15 cellular contexts compared by ENCODE assay signal in the genomic region with DNA sequence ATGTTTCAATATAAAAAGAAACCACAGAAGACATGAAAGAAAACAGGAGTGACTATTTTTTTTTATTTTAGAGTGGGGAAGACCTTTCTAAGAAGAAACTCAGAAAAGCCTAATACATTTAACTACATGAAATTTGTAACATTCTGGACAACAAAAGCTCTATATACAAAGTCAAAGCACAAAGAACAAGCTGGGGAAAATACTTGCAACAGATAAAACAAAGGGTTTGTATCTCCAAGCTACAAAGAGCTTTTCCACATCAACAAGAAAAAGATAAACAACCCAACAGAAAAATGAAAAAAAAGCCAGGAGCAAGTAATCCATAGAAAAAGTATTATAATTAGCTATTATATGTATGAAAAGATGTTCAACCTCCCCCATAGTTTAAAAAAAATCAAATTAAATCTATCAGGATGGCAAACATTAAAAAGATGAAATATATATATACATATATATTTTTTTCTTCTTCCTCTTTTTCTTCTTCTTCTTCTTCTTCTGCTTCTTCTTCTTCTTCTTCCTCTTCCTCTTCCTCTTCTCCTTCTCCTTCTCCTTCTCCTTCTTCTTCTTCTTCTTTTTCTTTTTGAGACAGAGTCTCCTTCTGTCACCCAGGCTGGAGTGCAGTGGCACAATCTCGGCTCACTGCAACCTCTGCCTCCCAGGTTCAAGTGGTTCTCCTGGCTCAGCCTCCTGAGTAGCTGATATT. TPM values are rescaled to one million over a fixed set of nuclear protein-coding genes. Genes with fewer than 3 reads are reported as not detected.
DNase-seq lines count a peak whose midpoint lies in the region; ATAC-seq and TF ChIP-seq lines count a peak whose summit lies in the region.
"Had no signal": no experiment of that assay in that cellular context is flagged by ENCODE, and none has a peak within 500 bp of the region (broad histone marks: within the 10 kb centered on the region; RNA-seq: fewer than 3 reads in every experiment).

No MANE protein-coding gene starts in this region.

- ATAC-seq in Panc1 (no peak), GM19455 (IDR thresholded peaks at IDR 0.05; ENCODE audit: unreplicated experiment) (no peak)
- ATAC-seq: HepG2 had no signal

- intact Hi-C loops in Panc1 (cut with micrococcal nuclease; ENCODE audit: unreplicated experiment) (no loop called here), dorsolateral prefrontal cortex (cut with DNase I) (no loop called here)

- H3K4me3 ChIP-seq in BLaER1 treated with 17β-estradiol and CSF1 and Interleukin-3, amounts not matched to agents 10 nM and 100 nM = no peak overlapping the region
- H3K4me3 ChIP-seq in Panc1 (ENCODE audit: low read depth in 2 of 2, low read length in 2 of 2) (no peak overlapping the region), dorsolateral prefrontal cortex (peak overlapping the region in 2 of 59 donors; percentile 5 to 13), neutrophil (ENCODE audit: low read depth in 1 of 2, low read length in 1 of 2) (no peak overlapping the region)
- H3K4me3 ChIP-seq: SJSA1 had no signal

- POLR2A ChIA-PET in Panc1 (lab: Charles Lee) = no interaction called here

- peak overlapping the region in 9 of 11 experiments; percentile 95 to 100 (median 98); a peak in 19 of 22 replicates for H3K27ac ChIP-seq in BLaER1 treated with 17β-estradiol and CSF1 and Interleukin-3, amounts not matched to agents 10 nM and 100 nM
- H3K27ac ChIP-seq in Panc1 (ENCODE audit: low read length) = peak overlapping the region; percentile 98; the same call in 1 of the 2 replicates
- peak overlapping the region in 57 of 59 donors; percentile 3 to 98 (median 84) for H3K27ac ChIP-seq in dorsolateral prefrontal cortex
- peak overlapping the region; percentile 47 for H3K27ac ChIP-seq in neutrophil
- H3K27ac ChIP-seq: SJSA1 had no signal

- peak overlapping the region; percentile 76 to 93 (median 87); a peak in 21 of 22 replicates for H3K4me2 ChIP-seq in BLaER1 treated with 17β-estradiol and CSF1 and Interleukin-3, amounts not matched to agents 10 nM and 100 nM

- in situ Hi-C loops in Panc1 (cut with HindIII; ENCODE audit: low pct_unique_long_range_greater_than_20kb, low sequenced_read_pairs) = no loop called here

- peaks cover 0 to 8% (median 0%) of the 10 kb centered on the region in 11 experiments; a peak in 6 of 22 replicates for H3K9me3 ChIP-seq in BLaER1 treated with 17β-estradiol and CSF1 and Interleukin-3, amounts not matched to agents 10 nM and 100 nM (replicated peaks in 1 of 11)
- H3K9me3 ChIP-seq in Panc1 (ENCODE audit: control insufficient read depth, insufficient read depth, low read depth, low read length) = peaks cover 3% of the 10 kb centered on the region; the same call in 1 of the 2 replicates
- no peaks in the 10 kb centered on the region for H3K9me3 ChIP-seq in neutrophil

- TF ChIP-seq CTCF in Panc1 (IDR thresholded peaks at IDR 0.05) (no peak), dorsolateral prefrontal cortex (IDR thresholded peaks at IDR 0.05 in 54 of 56, conservative IDR thresholded peaks at IDR 0.05 in 2 of 56; ENCODE audit: low read depth in 1 of 56, partially characterized antibody in 56 of 56) (peak in 1 of 56 donors; percentile 23), neutrophil (IDR thresholded peaks at IDR 0.05) (no peak)

- BruUV-seq in Panc1 (replicated peaks; lab: Mats Ljungman, UMichigan) = no TSS peak

- no peak for DNase-seq in Panc1 (ENCODE audit: low read depth, low spot score)
- no peak for DNase-seq in dorsolateral prefrontal cortex
- no peak for DNase-seq in COR-L47 (lab: John Stamatoyannopoulos, UW)
- DNase-seq in C1 segment of cervical spinal cord (lab: John Stamatoyannopoulos, UW) = no peak
- DNase-seq: AML-193; CD8-positive, alpha-beta memory T cell; MM.1S; NCI-H1436; NCI-H2081; RPMI8226 had no signal

- H4K20me1 ChIP-seq in BLaER1 treated with 17β-estradiol and CSF1 and Interleukin-3, amounts not matched to agents 10 nM and 100 nM = no peaks in the 10 kb centered on the region

- CTCF ChIA-PET in Panc1 (lab: Charles Lee) = interaction anchor here (0.7 kb wide), 1 partner anchor 110 kb away, joined by 3 read pairs; no protein-coding TSS in a partner anchor

- H3K4me1 ChIP-seq in BLaER1 treated with 17β-estradiol and CSF1 and Interleukin-3, amounts not matched to agents 10 nM and 100 nM = peaks cover 71 to 92% (median 85%) of the 10 kb centered on the region in 10 experiments
- H3K4me1 ChIP-seq in Panc1 (ENCODE audit: control insufficient read depth, insufficient read depth, low read length) = peaks cover 23% of the 10 kb centered on the region
- peaks cover 58 to 61% of the 10 kb centered on the region in 2 experiments for H3K4me1 ChIP-seq in neutrophil (ENCODE audit: control insufficient read depth in 1 of 2, insufficient read depth in 1 of 2, low read depth in 1 of 2, low read length in 1 of 2)

- H3K27me3 ChIP-seq in BLaER1 treated with 17β-estradiol and CSF1 and Interleukin-3, amounts not matched to agents 10 nM and 100 nM = no peaks in the 10 kb centered on the region; a peak in 1 of 22 replicates
- H3K27me3 ChIP-seq in Panc1 (ENCODE audit: control insufficient read depth, insufficient read depth, low read length) = no peaks in the 10 kb centered on the region
- no peaks in the 10 kb centered on the region for H3K27me3 ChIP-seq in dorsolateral prefrontal cortex
- H3K27me3 ChIP-seq in neutrophil = no peaks in the 10 kb centered on the region
- H3K27me3 ChIP-seq: SJSA1 had no signal

- peak overlapping the region in 8 of 11 experiments; percentile 85 to 94 (median 88); a peak in 15 of 22 replicates for H3K9ac ChIP-seq in BLaER1 treated with 17β-estradiol and CSF1 and Interleukin-3, amounts not matched to agents 10 nM and 100 nM

- H3K36me3 ChIP-seq in BLaER1 treated with 17β-estradiol and CSF1 and Interleukin-3, amounts not matched to agents 10 nM and 100 nM = no peaks in the 10 kb centered on the region
- no peaks in the 10 kb centered on the region for H3K36me3 ChIP-seq in Panc1 (ENCODE audit: control insufficient read depth, insufficient read depth, low read length)
- H3K36me3 ChIP-seq in neutrophil = no peaks in the 10 kb centered on the region
- H3K36me3 ChIP-seq: SJSA1 had no signal

RNA-seq across cellular contexts. Expression of gene EPS8L3, which starts 49.1 kb away (rescaled TPM):
- not detected for total RNA-seq in Panc1 (2021; ENCODE audit: unreplicated experiment)
- not detected for polyA plus RNA-seq in Panc1 (2012; ENCODE audit: insufficient read length)
- 1 to 10 TPM in 1 of 120 experiments, under 1 TPM in 1, not detected in 118; 0.81 to 1.3 TPM for total RNA-seq in dorsolateral prefrontal cortex
- total RNA-seq: CD8-positive, alpha-beta memory T cell; SJSA1 had no signal
- polyA plus RNA-seq: CD8-positive, alpha-beta memory T cell had no signal

Comparison
In these comparisons a context has a peak if more than half of its experiments do, and no peak if none do; other contexts are left out.
1. H3K27ac ChIP-seq: peak in every context shown above with its lines; median percentile 98 in BLaER1 treated with 17β-estradiol and CSF1 and Interleukin-3, amounts not matched to agents 10 nM and 100 nM; 98 in Panc1; 84 in dorsolateral prefrontal cortex; 47 in neutrophil.